In genomic region chr6:42503894-42504293, GRCh38 we compare ENCODE assay signal across 18 cellular contexts.
"Had no signal": no experiment of that assay in that cellular context is flagged by ENCODE, and none has a peak within 500 bp of the region (broad histone marks: within the 10 kb centered on the region; RNA-seq: fewer than 3 reads in every experiment).

No MANE protein-coding gene starts in this region.

- H3K4me3 ChIP-seq: colonic mucosa, hepatocyte, tibial artery had no signal

- H3K4me1 ChIP-seq: colonic mucosa, tibial artery had no signal

- H3K9me3 Mint-ChIP-seq: activated T-cell treated with anti-CD3 and anti-CD28 coated beads, Interleukin-2, amount 50 U/mL, for 72 hours; central memory CD8-positive, alpha-beta T cell; endodermal cell had no signal

- H3K27me3 Mint-ChIP-seq: central memory CD8-positive, alpha-beta T cell; memory B cell had no signal

- H3K27me3 ChIP-seq: brain microvascular endothelial cell, colonic mucosa, hepatocyte had no signal

- H3K27ac Mint-ChIP-seq: activated CD4-positive, alpha-beta T cell treated with anti-CD3 and anti-CD28 coated beads, Interleukin-2, amount 10 ng/mL, durations not matched to agents 7 days and 5 days; activated T-cell treated with anti-CD3 and anti-CD28 coated beads, Interleukin-2, amount 50 U/mL, for 72 hours; endodermal cell; memory B cell; progenitor cell of endocrine pancreas had no signal

- H3K36me3 ChIP-seq: brain microvascular endothelial cell, colonic mucosa, tibial artery had no signal

- H3K27ac ChIP-seq: colonic mucosa, epithelial cell of prostate, hepatocyte, tibial artery had no signal

- H3K9me3 ChIP-seq: colonic mucosa had no signal

- H3K4me1 Mint-ChIP-seq: activated CD4-positive, alpha-beta T cell treated with anti-CD3 and anti-CD28 coated beads, Interleukin-2, amount 10 ng/mL, durations not matched to agents 7 days and 5 days; central memory CD8-positive, alpha-beta T cell; endodermal cell had no signal

- H3K36me3 Mint-ChIP-seq: memory B cell had no signal

- H3K4me3 Mint-ChIP-seq: activated CD4-positive, alpha-beta T cell treated with anti-CD3 and anti-CD28 coated beads, Interleukin-2, amount 10 ng/mL, durations not matched to agents 7 days and 5 days; activated T-cell treated with anti-CD3 and anti-CD28 coated beads, Interleukin-2, amount 50 U/mL, for 72 hours; central memory CD8-positive, alpha-beta T cell; endodermal cell; memory B cell had no signal

- DNase-seq: activated CD4-positive, alpha-beta T cell treated with anti-CD3 and anti-CD28 coated beads, Interleukin-2, amount 10 ng/mL, durations not matched to agents 7 days and 5 days; activated CD4-positive, CD25-positive, alpha-beta regulatory T cell; activated CD8-positive, alpha-beta memory T cell treated with anti-CD3 and anti-CD28 coated beads for 24 hours; activated effector memory CD4-positive, alpha-beta T cell treated with anti-CD3 and anti-CD28 coated beads, Interleukin-2, amount 50 U/mL, for 16 hours; activated naive CD4-positive, alpha-beta T cell treated with anti-CD3 and anti-CD28 coated beads, Interleukin-2, amount 50 U/mL, for 16 hours; activated T-cell treated with anti-CD3 and anti-CD28 coated beads, Interleukin-2, amount 50 U/mL, for 72 hours; aorta; brain microvascular endothelial cell; colonic mucosa; endodermal cell; foreskin fibroblast; stimulated activated naive CD4-positive, alpha-beta T cell; tibial artery had no signal
